9 cellular contexts compared by ENCODE assay signal in genomic region chr16:87582221-87582965, GRCh38. TPM values are rescaled to one million over a fixed set of nuclear protein-coding genes. Genes with fewer than 3 reads are reported as not detected.
A peak's percentile ranks its signal among the peaks of the same experiment; 100 is the strongest.
DNase-seq lines count a peak whose midpoint lies in the region; ATAC-seq and TF ChIP-seq lines count a peak whose summit lies in the region.
"Had no signal": no experiment of that assay in that cellular context is flagged by ENCODE, and none has a peak within 500 bp of the region (broad histone marks: within the 10 kb centered on the region; RNA-seq: fewer than 3 reads in every experiment).

No MANE protein-coding gene starts in this region.

- peak; percentile 63 for ATAC-seq in left lung
- ATAC-seq in natural killer cell treated with Interleukin-12 subunit alpha and Interleukin-12 subunit beta and Interleukin-15 and Interleukin-18, amount 100 ng/mL, for 72 hours = no peak

- H3K27ac Mint-ChIP-seq in natural killer cell treated with Interleukin-12 subunit alpha and Interleukin-12 subunit beta and Interleukin-15 and Interleukin-18, amount 100 ng/mL, for 72 hours = no peak overlapping the region

- H3K36me3 ChIP-seq in HUES64 (ENCODE audit: insufficient read depth, low read length) (no peaks in the 10 kb centered on the region), left lung (no peaks in the 10 kb centered on the region)

- H3K36me3 Mint-ChIP-seq in natural killer cell treated with Interleukin-12 subunit alpha and Interleukin-12 subunit beta and Interleukin-15 and Interleukin-18, amount 100 ng/mL, for 72 hours = no peaks in the 10 kb centered on the region

- H3K27ac ChIP-seq in HUES64 (ENCODE audit: low read depth, low read length) = peak overlapping the region; percentile 15; the same call in 1 of the 2 replicates
- H3K27ac ChIP-seq in coronary artery = peak overlapping the region; percentile 93 to 97
- peak overlapping the region; percentile 59 to 85 for H3K27ac ChIP-seq in left lung
- peak overlapping the region; percentile 36 for H3K27ac ChIP-seq in temporal lobe (ENCODE audit: low read depth, low read length)

- WGBS in HUES64 = 82% methylated on average over 33 of the region's 33 CpGs

- no peaks in the 10 kb centered on the region for H3K27me3 ChIP-seq in HUES64 (ENCODE audit: insufficient read depth, low read length)
- H3K27me3 ChIP-seq in left lung = peaks cover 0 to 85% of the 10 kb centered on the region in 2 donors

- no peaks in the 10 kb centered on the region for H3K9me3 Mint-ChIP-seq in natural killer cell treated with Interleukin-12 subunit alpha and Interleukin-12 subunit beta and Interleukin-15 and Interleukin-18, amount 100 ng/mL, for 72 hours

- H3K4me3 ChIP-seq in HUES64 (ENCODE audit: low read length) (no peak overlapping the region), coronary artery (peak overlapping the region; percentile 43), left lung (no peak overlapping the region)

- peaks cover 34 to 42% of the 10 kb centered on the region in 2 donors for H3K27me3 Mint-ChIP-seq in natural killer cell treated with Interleukin-12 subunit alpha and Interleukin-12 subunit beta and Interleukin-15 and Interleukin-18, amount 100 ng/mL, for 72 hours

- peak; percentile 87 for DNase-seq in coronary artery (ENCODE audit: low spot score)
- DNase-seq in left lung = peak; percentile 63 to 75
- DNase-seq in stimulated activated naive CD4-positive, alpha-beta T cell treated with Interleukin-2 at 50 U/mL for 16 hours (lab: John Stamatoyannopoulos, UW) = no peak
- DNase-seq in natural killer cell treated with Interleukin-12 subunit alpha and Interleukin-12 subunit beta and Interleukin-15 and Interleukin-18, amount 100 ng/mL, for 72 hours (ENCODE audit: low spot score) = no peak
- no peak for DNase-seq in GM19240 (ENCODE audit: insufficient read length, low spot score)
- no peak for DNase-seq in activated CD8-positive, alpha-beta memory T cell treated with anti-CD3 and anti-CD28 coated beads, Interleukin-2, amount 50 U/mL, for 4 hours
- DNase-seq: T-helper 9 cell had no signal

- peaks cover 0 to 6% of the 10 kb centered on the region in 2 donors for H3K4me1 Mint-ChIP-seq in natural killer cell treated with Interleukin-12 subunit alpha and Interleukin-12 subunit beta and Interleukin-15 and Interleukin-18, amount 100 ng/mL, for 72 hours (ENCODE audit: low read depth in 2 of 2)

- no peaks in the 10 kb centered on the region for H3K9me3 ChIP-seq in HUES64 (ENCODE audit: insufficient read depth, low read depth, low read length)
- no peaks in the 10 kb centered on the region for H3K9me3 ChIP-seq in left lung

- TF ChIP-seq CTCF in coronary artery (IDR thresholded peaks at IDR 0.05) (no peak), left lung (IDR thresholded peaks at IDR 0.05) (no peak)

- H3K4me1 ChIP-seq in HUES64 (ENCODE audit: insufficient read depth, low read length) (peaks cover 14% of the 10 kb centered on the region), left lung (peaks cover 0 to 10% of the 10 kb centered on the region in 2 donors)

- intact Hi-C loops in left lung (cut with DNase I) = no loop called here

- no peak overlapping the region for H3K9ac ChIP-seq in HUES64 (ENCODE audit: low read depth, low read length)

- no peak overlapping the region for H3K4me3 Mint-ChIP-seq in natural killer cell treated with Interleukin-12 subunit alpha and Interleukin-12 subunit beta and Interleukin-15 and Interleukin-18, amount 100 ng/mL, for 72 hours

RNA-seq across cellular contexts. Expression of gene JPH3, which starts 19.9 kb away (rescaled TPM):
- 9.4 TPM for polyA plus RNA-seq in HUES64 (2013, experiment 1 of 2)
- 11.8 TPM for polyA plus RNA-seq in HUES64 (2013, experiment 2 of 2)
- under 1 TPM in 1 of 2 donors, not detected in 1; 0.06 TPM for total RNA-seq in left lung
- total RNA-seq in temporal lobe = 41.8 TPM
- total RNA-seq in natural killer cell treated with Interleukin-12 subunit alpha and Interleukin-12 subunit beta and Interleukin-15 and Interleukin-18, amount 100 ng/mL, for 72 hours = not detected

Comparison
In these comparisons a context has a peak if more than half of its experiments do, and no peak if none do; other contexts are left out.
1. H3K27ac ChIP-seq: peak in every context shown above with its lines; median percentile 95 in coronary artery; 72 in left lung; 36 in temporal lobe; 15 in HUES64.
2. DNase-seq: peak in coronary artery (single experiment) and left lung (2 of 2); none in stimulated activated naive CD4-positive, alpha-beta T cell treated with Interleukin-2 at 50 U/mL for 16 hours (single experiment), natural killer cell treated with Interleukin-12 subunit alpha and Interleukin-12 subunit beta and Interleukin-15 and Interleukin-18, amount 100 ng/mL, for 72 hours (single experiment), GM19240 (single experiment) and activated CD8-positive, alpha-beta memory T cell treated with anti-CD3 and anti-CD28 coated beads, Interleukin-2, amount 50 U/mL, for 4 hours (single experiment).
3. RNA of gene JPH3, which starts 19.9 kb away (total RNA-seq): 41.8 TPM in temporal lobe (single experiment); 0.06 TPM in left lung and not detected in natural killer cell treated with Interleukin-12 subunit alpha and Interleukin-12 subunit beta and Interleukin-15 and Interleukin-18, amount 100 ng/mL, for 72 hours; every median in the first group is over 10 times any median in the second.